In genomic region chr19:39846176-39846677, GRCh38 we compare ENCODE assay signal across 8 cellular contexts. TPM values are rescaled to one million over a fixed set of nuclear protein-coding genes. Genes with fewer than 3 reads are reported as not detected.
DNase-seq lines count a peak whose midpoint lies in the region; ATAC-seq and TF ChIP-seq lines count a peak whose summit lies in the region.

Gene FBL (minus strand): TSS chr19:39846379. CDS start chr19:39846300, 79 bp downstream.

- H3K4me1 ChIP-seq in uterus, result no peaks in the 10 kb centered on the region

- H3K4me3 ChIP-seq in uterus, result peak within 1 kb of the TSS; percentile 77 to 98

- H3K36me3 ChIP-seq in uterus, result no peaks in the 10 kb centered on the region

- intact Hi-C loops in left ventricle myocardium superior (cut with micrococcal nuclease) (loop anchor here (10.0 kb wide), 1 partner anchor 51 kb away; no protein-coding TSS in a partner anchor), uterus (cut with DNase I; ENCODE audit: low total_unique reads) (no loop called here)

- TF ChIP-seq CTCF in uterus (IDR thresholded peaks at IDR 0.05), result peak in 1 of 4 experiments; percentile 17

- H3K27ac ChIP-seq in angular gyrus (ENCODE audit: low read depth, low read length) (peak within 1 kb of the TSS; percentile 89), uterus (peak within 1 kb of the TSS; percentile 84)

- no peaks in the 10 kb centered on the region for H3K9me3 ChIP-seq in uterus

- TF ChIP-seq POLR2A in GM15510 (IDR thresholded peaks at IDR 0.05; ENCODE audit: borderline replicate concordance, extremely low read depth, insufficient read length) (peak; percentile 91), uterus (IDR thresholded peaks at IDR 0.05) (peak; percentile 71 to 86)

- DNase-seq in NCI-H1694 treated with DMSO at 0.1 percent for 48 hours (lab: John Stamatoyannopoulos, UW), result peak; percentile 82
- DNase-seq in T-helper 2 cell, result peak; percentile 92 to 97 (median 96)
- DNase-seq in left ventricle myocardium superior, result peak; percentile 99
- DNase-seq in pulmonary artery endothelial cell (ENCODE audit: low read depth, low spot score), result peak; percentile 43
- peak; percentile 94 to 97 for DNase-seq in uterus

- ATAC-seq in HG02885 (IDR thresholded peaks at IDR 0.05; ENCODE audit: poor library complexity, unreplicated experiment) (peak; percentile 86), left ventricle myocardium superior (peak; percentile 98)

- no peaks in the 10 kb centered on the region for H3K27me3 ChIP-seq in uterus

RNA-seq across cellular contexts. Expression of gene FBL, which starts in this region (rescaled TPM):
- 57.3 TPM for total RNA-seq in left ventricle myocardium superior
- total RNA-seq in pulmonary artery endothelial cell, result 278 and 378 TPM in 2 replicates
- total RNA-seq in uterus, result 100 to 1,000 TPM in 3 of 4 donors, 10 to 100 TPM in 1; 71.7 to 327 (median 277) TPM

Comparison
In these comparisons a context has a peak if more than half of its experiments do, and no peak if none do; other contexts are left out.
1. Peak in every context shown above with its lines: DNase-seq, ATAC-seq, H3K4me3 ChIP-seq and H3K27ac ChIP-seq.
2. DNase-seq: peak in every context shown above with its lines; median percentile 99 in left ventricle myocardium superior; 96 in T-helper 2 cell; 96 in uterus; 82 in NCI-H1694 treated with DMSO at 0.1 percent for 48 hours; 43 in pulmonary artery endothelial cell.